In the genomic region with DNA sequence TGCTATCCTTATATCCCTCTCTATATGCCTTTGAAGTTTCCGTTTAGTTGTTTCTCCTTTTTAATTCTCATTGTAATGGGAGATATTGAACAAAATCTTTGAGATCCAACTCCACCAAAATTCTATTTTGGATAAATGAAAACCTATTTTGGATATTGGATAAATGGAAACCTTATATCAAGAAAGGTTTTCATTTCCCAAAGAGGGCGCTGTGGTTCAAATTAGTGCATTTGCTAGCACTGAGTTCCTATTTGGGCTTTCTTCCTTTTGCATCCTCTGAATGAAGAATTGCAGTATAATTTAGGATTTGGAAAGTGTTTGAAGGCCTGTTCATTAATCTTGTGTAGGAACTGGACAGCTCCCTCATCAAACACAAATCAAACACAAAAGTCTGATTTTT, we compare ENCODE assay signal across 9 cellular contexts.
DNase-seq lines count a peak whose midpoint lies in the region; ATAC-seq, FAIRE-seq and TF ChIP-seq lines count a peak whose summit lies in the region.
"Had no signal": no experiment of that assay in that cellular context is flagged by ENCODE, and none has a peak within 500 bp of the region (broad histone marks: within the 10 kb centered on the region; RNA-seq: fewer than 3 reads in every experiment).

No MANE protein-coding gene starts in this region.

- FAIRE-seq in TTC549 (lab: Jason Lieb, UNC) (peak; percentile 20), kidney (lab: Jason Lieb, UNC) (no peak)

- CTCF ChIA-PET in activated CD4-positive, alpha-beta memory T cell treated with anti-CD3 and anti-CD28 coated beads, Interleukin-2, amount 10 ng/mL, durations not matched to agents 7 days and 5 days (lab: Charles Lee) = interaction anchor here (1.4 kb wide), 1 partner anchor 17 kb away, joined by 3 read pairs; no protein-coding TSS in a partner anchor

- no peaks in the 10 kb centered on the region for H3K27me3 ChIP-seq in aorta (ENCODE audit: control insufficient read depth in 1 of 2, insufficient read depth in 2 of 2, low read length in 1 of 2)

- TF ChIP-seq CTCF in CD14-positive monocyte (IDR thresholded peaks at IDR 0.05) (peak; percentile 48), kidney (IDR thresholded peaks at IDR 0.05; ENCODE audit: borderline replicate concordance, extremely low read depth, insufficient read depth) (peak; percentile 15)

- H3K27me3 Mint-ChIP-seq in CD14-positive monocyte (ENCODE audit: low read depth in 3 of 3) = peaks cover 0 to 5% (median 0%) of the 10 kb centered on the region in 3 donors
- peaks cover 14% of the 10 kb centered on the region for H3K27me3 Mint-ChIP-seq in activated CD4-positive, alpha-beta memory T cell treated with anti-CD3 and anti-CD28 coated beads, Interleukin-2, amount 10 ng/mL, durations not matched to agents 7 days and 5 days

- 34 to 35% methylated on average over 2 of the region's 2 CpGs for WGBS in aorta, 2 donors

- no peak for DNase-seq in CD14-positive monocyte (ENCODE audit: low spot score)
- peak; percentile 31 for DNase-seq in H4 (ENCODE audit: low spot score)
- DNase-seq in kidney = no peak
- DNase-seq in GOT3 (lab: John Stamatoyannopoulos, UW) = no peak
- DNase-seq in activated CD4-positive, alpha-beta memory T cell treated with anti-CD3 and anti-CD28 coated beads, Interleukin-2, amount 10 ng/mL, durations not matched to agents 7 days and 5 days = no peak
- DNase-seq in aorta = no peak
- DNase-seq: NCI-H524 treated with DMSO at 0.1 percent for 48 hours had no signal

- no peak overlapping the region for H3K27ac ChIP-seq in kidney (ENCODE audit: low read depth in 2 of 2, low read length in 2 of 2)
- no peak overlapping the region for H3K27ac ChIP-seq in aorta (ENCODE audit: low read depth in 1 of 2, low read length in 2 of 2)

- H3K4me1 ChIP-seq in kidney (ENCODE audit: control insufficient read depth in 1 of 2, insufficient read depth in 1 of 2, low read depth in 1 of 2, low read length in 2 of 2) (no peaks in the 10 kb centered on the region), aorta (ENCODE audit: control insufficient read depth in 1 of 2, insufficient read depth in 2 of 2, low read length in 2 of 2) (no peaks in the 10 kb centered on the region)

- H3K9me3 ChIP-seq in kidney (ENCODE audit: control insufficient read depth in 1 of 2, low read length in 2 of 2) (no peaks in the 10 kb centered on the region), aorta (ENCODE audit: control insufficient read depth, low read length) (no peaks in the 10 kb centered on the region)

- no peak overlapping the region for H3K4me3 ChIP-seq in kidney (ENCODE audit: low read length in 2 of 2)
- H3K4me3 ChIP-seq in aorta (ENCODE audit: low read length in 2 of 2) = no peak overlapping the region

- ATAC-seq in HG03175 (IDR thresholded peaks at IDR 0.05; ENCODE audit: unreplicated experiment) (no peak), aorta (ENCODE audit: low FRiP score) (no peak)

- H3K36me3 Mint-ChIP-seq in CD14-positive monocyte = no peaks in the 10 kb centered on the region
- H3K36me3 Mint-ChIP-seq in activated CD4-positive, alpha-beta memory T cell treated with anti-CD3 and anti-CD28 coated beads, Interleukin-2, amount 10 ng/mL, durations not matched to agents 7 days and 5 days (ENCODE audit: low read depth) = no peaks in the 10 kb centered on the region

- no peak overlapping the region for H3K27ac Mint-ChIP-seq in CD14-positive monocyte
- H3K27ac Mint-ChIP-seq in activated CD4-positive, alpha-beta memory T cell treated with anti-CD3 and anti-CD28 coated beads, Interleukin-2, amount 10 ng/mL, durations not matched to agents 7 days and 5 days = no peak overlapping the region

- POLR2A ChIA-PET in activated CD4-positive, alpha-beta memory T cell treated with anti-CD3 and anti-CD28 coated beads, Interleukin-2, amount 10 ng/mL, durations not matched to agents 7 days and 5 days (lab: Charles Lee) = no interaction called here

- H3K9ac ChIP-seq in kidney (ENCODE audit: low read length in 2 of 2) = no peak overlapping the region

- peaks cover 5% of the 10 kb centered on the region for H3K4me1 Mint-ChIP-seq in CD14-positive monocyte
- no peaks in the 10 kb centered on the region for H3K4me1 Mint-ChIP-seq in activated CD4-positive, alpha-beta memory T cell treated with anti-CD3 and anti-CD28 coated beads, Interleukin-2, amount 10 ng/mL, durations not matched to agents 7 days and 5 days

- intact Hi-C loops in CD14-positive monocyte (cut with micrococcal nuclease) (no loop called here), kidney (cut with DNase I) (no loop called here), aorta (cut with DNase I) (no loop called here)

- H3K36me3 ChIP-seq in kidney (ENCODE audit: control insufficient read depth in 1 of 2, insufficient read depth in 2 of 2, low read length in 2 of 2) (no peaks in the 10 kb centered on the region), aorta (ENCODE audit: control insufficient read depth in 1 of 2, insufficient read depth in 2 of 2, low read length in 1 of 2) (no peaks in the 10 kb centered on the region)

- no peak overlapping the region for H3K4me3 Mint-ChIP-seq in CD14-positive monocyte
- no peak overlapping the region for H3K4me3 Mint-ChIP-seq in activated CD4-positive, alpha-beta memory T cell treated with anti-CD3 and anti-CD28 coated beads, Interleukin-2, amount 10 ng/mL, durations not matched to agents 7 days and 5 days

- H3K9me3 Mint-ChIP-seq in CD14-positive monocyte = peaks cover 0 to 3% (median 0%) of the 10 kb centered on the region in 7 donors
- H3K9me3 Mint-ChIP-seq in activated CD4-positive, alpha-beta memory T cell treated with anti-CD3 and anti-CD28 coated beads, Interleukin-2, amount 10 ng/mL, durations not matched to agents 7 days and 5 days = no peaks in the 10 kb centered on the region
